In genomic region chr3:50453907-50454306, GRCh38 we compare ENCODE assay signal across 30 cellular contexts. TPM values are rescaled to one million over a fixed set of nuclear protein-coding genes. Genes with fewer than 3 reads are reported as not detected.
"Had no signal": no experiment of that assay in that cellular context is flagged by ENCODE, and none has a peak within 500 bp of the region (broad histone marks: within the 10 kb centered on the region; RNA-seq: fewer than 3 reads in every experiment).

No MANE protein-coding gene starts in this region.

- H3K4me3 Mint-ChIP-seq: activated CD4-positive, alpha-beta memory T cell treated with anti-CD3 and anti-CD28 coated beads, Interleukin-2, amount 10 ng/mL, durations not matched to agents 7 days and 5 days; activated CD4-positive, alpha-beta T cell treated with anti-CD3 and anti-CD28 coated beads, Interleukin-2, amount 10 ng/mL, durations not matched to agents 24 days and 14 days; activated naive CD4-positive, alpha-beta T cell treated with anti-CD3 and anti-CD28 coated beads, Interleukin-2, amount 50 U/mL, for 24 hours; activated T-cell treated with anti-CD3 and anti-CD28 coated beads, Interleukin-2, amount 50 U/mL, for 24 hours; dendritic cell treated with granulocyte-macrophage colony-stimulating factor and Interleukin-4, amounts not matched to agents 40 ng/mL and 50 ng/mL, for 4 days; nephron; stimulated activated naive B cell treated with anti-CD40 and anti-IgM and Interleukin-4, amounts not matched to agents 10 μg/mL and 1 μg/mL and 100 μg/mL, for 72 hours; T-helper 2 cell treated with Interferon-gamma antibody and Interleukin-4, amounts not matched to agents 5 μg/mL and 100 μg/mL, for 36 hours had no signal

- H3K4me1 ChIP-seq: breast epithelium, foreskin keratinocyte, psoas muscle, suprapubic skin had no signal

- H3K27me3 ChIP-seq: breast epithelium, esophagus muscularis mucosa, heart right ventricle, stomach, suprapubic skin, upper lobe of right lung had no signal

- H3K27me3 Mint-ChIP-seq: activated naive CD4-positive, alpha-beta T cell treated with anti-CD3 and anti-CD28 coated beads, Interleukin-2, amount 50 U/mL, for 24 hours; activated T-cell treated with anti-CD3 and anti-CD28 coated beads, Interleukin-2, amount 50 U/mL, for 24 hours; dendritic cell treated with granulocyte-macrophage colony-stimulating factor and Interleukin-4, amounts not matched to agents 40 ng/mL and 50 ng/mL, for 4 days had no signal

- H3K9me3 ChIP-seq: breast epithelium, esophagus muscularis mucosa, heart right ventricle, psoas muscle, stomach, suprapubic skin, tibial artery, upper lobe of right lung had no signal

- H3K27ac Mint-ChIP-seq: activated CD4-positive, alpha-beta memory T cell treated with anti-CD3 and anti-CD28 coated beads, Interleukin-2, amount 10 ng/mL, durations not matched to agents 7 days and 5 days; activated CD4-positive, alpha-beta T cell treated with anti-CD3 and anti-CD28 coated beads, Interleukin-2, amount 10 ng/mL, durations not matched to agents 24 days and 14 days; activated naive CD4-positive, alpha-beta T cell treated with anti-CD3 and anti-CD28 coated beads, Interleukin-2, amount 50 U/mL, for 24 hours; activated T-cell treated with anti-CD3 and anti-CD28 coated beads, Interleukin-2, amount 50 U/mL, for 24 hours; activated T-helper 2 cell treated with anti-CD3 and anti-CD28 coated beads, Interferon-gamma antibody, Interleukin-2, Interleukin-4, amounts not matched to agents 10 μg/mL and 5 μg/mL and 100 μg/mL, durations not matched to agents 14 hours and 24 hours and 36 hours; dendritic cell treated with granulocyte-macrophage colony-stimulating factor and Interleukin-4, amounts not matched to agents 40 ng/mL and 50 ng/mL, for 4 days; stimulated activated naive B cell treated with anti-CD40 and anti-IgM and Interleukin-4, amounts not matched to agents 10 μg/mL and 1 μg/mL and 100 μg/mL, for 72 hours; T-helper 2 cell treated with Interferon-gamma antibody and Interleukin-4, amounts not matched to agents 5 μg/mL and 100 μg/mL, for 36 hours had no signal

- H3K4me3 ChIP-seq: breast epithelium, esophagus muscularis mucosa, heart right ventricle, psoas muscle, stomach, suprapubic skin, tibial artery, upper lobe of right lung had no signal

- DNase-seq: activated CD4-positive, alpha-beta memory T cell treated with anti-CD3 and anti-CD28 coated beads, Interleukin-2, amount 10 ng/mL, durations not matched to agents 7 days and 5 days; activated CD4-positive, alpha-beta T cell treated with anti-CD3 and anti-CD28 coated beads, Interleukin-2, amount 10 ng/mL, durations not matched to agents 24 days and 14 days; activated CD4-positive, CD25-positive, alpha-beta regulatory T cell treated with anti-CD3 and anti-CD28 coated beads, Interleukin-2, amount 50 U/mL, for 72 hours; activated CD8-positive, alpha-beta memory T cell treated with anti-CD3 and anti-CD28 coated beads, Interleukin-2, amount 50 U/mL, for 48 hours; activated T-cell treated with anti-CD3 and anti-CD28 coated beads, Interleukin-2, amount 50 U/mL, for 24 hours; central memory CD4-positive, alpha-beta T cell; effector CD4-positive, alpha-beta T cell; foreskin keratinocyte; heart right ventricle; islet precursor cell; left ventricle myocardium superior; psoas muscle; stimulated activated CD4-positive, alpha-beta T cell treated with anti-CD3 and anti-CD28 coated beads, Interleukin-15, amount 100 ng/mL, for 24 hours; stimulated activated CD4-positive, alpha-beta T cell treated with anti-CD3 and anti-CD28 coated beads, Interleukin-2, amount 100 ng/mL, for 24 hours; stimulated activated naive B cell treated with anti-CD40 and anti-IgM and Interleukin-4, amounts not matched to agents 10 μg/mL and 1 μg/mL and 100 μg/mL, for 72 hours; stomach; T-helper 1 cell; tibial artery; upper lobe of right lung had no signal

- H3K36me3 ChIP-seq: breast epithelium, esophagus muscularis mucosa, heart right ventricle, stomach, suprapubic skin, tibial artery, upper lobe of right lung had no signal

- H2AFZ ChIP-seq: parathyroid adenoma had no signal

- ATAC-seq: foreskin keratinocyte; heart right ventricle; left ventricle myocardium superior; psoas muscle; stimulated activated naive B cell treated with anti-CD40 and anti-IgM and Interleukin-4, amounts not matched to agents 10 μg/mL and 1 μg/mL and 100 μg/mL, for 72 hours; upper lobe of right lung had no signal

- H3K36me3 Mint-ChIP-seq: activated naive CD4-positive, alpha-beta T cell treated with anti-CD3 and anti-CD28 coated beads, Interleukin-2, amount 50 U/mL, for 24 hours had no signal

- H3K27ac ChIP-seq: breast epithelium, foreskin keratinocyte, parathyroid adenoma, psoas muscle, stomach, suprapubic skin, tibial artery, upper lobe of right lung, VCaP had no signal

- H3K9me3 Mint-ChIP-seq: activated CD4-positive, alpha-beta memory T cell treated with anti-CD3 and anti-CD28 coated beads, Interleukin-2, amount 10 ng/mL, durations not matched to agents 7 days and 5 days; activated CD4-positive, alpha-beta T cell treated with anti-CD3 and anti-CD28 coated beads, Interleukin-2, amount 10 ng/mL, durations not matched to agents 24 days and 14 days; activated naive CD4-positive, alpha-beta T cell treated with anti-CD3 and anti-CD28 coated beads, Interleukin-2, amount 50 U/mL, for 24 hours; activated T-cell treated with anti-CD3 and anti-CD28 coated beads, Interleukin-2, amount 50 U/mL, for 24 hours; activated T-helper 2 cell treated with anti-CD3 and anti-CD28 coated beads, Interferon-gamma antibody, Interleukin-2, Interleukin-4, amounts not matched to agents 10 μg/mL and 5 μg/mL and 100 μg/mL, durations not matched to agents 14 hours and 24 hours and 36 hours; dendritic cell treated with granulocyte-macrophage colony-stimulating factor and Interleukin-4, amounts not matched to agents 40 ng/mL and 50 ng/mL, for 4 days; nephron; stimulated activated naive B cell treated with anti-CD40 and anti-IgM and Interleukin-4, amounts not matched to agents 10 μg/mL and 1 μg/mL and 100 μg/mL, for 72 hours; T-helper 2 cell treated with Interferon-gamma antibody and Interleukin-4, amounts not matched to agents 5 μg/mL and 100 μg/mL, for 36 hours had no signal

RNA-seq across cellular contexts. Expression of gene CACNA2D2, which starts 49.5 kb away (rescaled TPM):
- total RNA-seq: glomerular endothelial cell had no signal
